Comparison of ENCODE assay signal across 16 cellular contexts in genomic region chr7:98086231-98086855, GRCh38. TPM values are rescaled to one million over a fixed set of nuclear protein-coding genes. Genes with fewer than 3 reads are reported as not detected.
A peak's percentile ranks its signal among the peaks of the same experiment; 100 is the strongest.
DNase-seq lines count a peak whose midpoint lies in the region; ATAC-seq and TF ChIP-seq lines count a peak whose summit lies in the region.
"Had no signal": no experiment of that assay in that cellular context is flagged by ENCODE, and none has a peak within 500 bp of the region (broad histone marks: within the 10 kb centered on the region; RNA-seq: fewer than 3 reads in every experiment).

No MANE protein-coding gene starts in this region.

- no peaks in the 10 kb centered on the region for H3K36me3 ChIP-seq in right lobe of liver
- H3K36me3 ChIP-seq: ascending aorta, thyroid gland had no signal

- no peaks in the 10 kb centered on the region for H3K9me3 Mint-ChIP-seq in MCF 10A (ENCODE audit: unreplicated experiment)
- H3K9me3 Mint-ChIP-seq: activated T-helper 2 cell treated with anti-CD3 and anti-CD28 coated beads, Interferon-gamma antibody, Interleukin-2, Interleukin-4, amounts not matched to agents 10 μg/mL and 5 μg/mL and 100 μg/mL, durations not matched to agents 14 hours and 24 hours and 36 hours had no signal

- TF ChIP-seq POLR2A in right lobe of liver (IDR thresholded peaks at IDR 0.05) = no peak

- 30% methylated on average over 3 of the region's 13 CpGs for WGBS in right lobe of liver (ENCODE audit: insufficient coverage, low coverage, low lambda C conversion rate, missing lambda C conversion rate)

- intact Hi-C loops in MCF 10A (cut with micrococcal nuclease) = no loop called here
- intact Hi-C loops in right lobe of liver (cut with DNase I) = no loop called here

- DNase-seq in LNCaP clone FGC (ENCODE audit: low read depth) (peak; percentile 99), MCF 10A (ENCODE audit: unreplicated experiment) (peak; percentile 79), right lobe of liver (peak; percentile 61 to 83 (median 73)), superior temporal gyrus (ENCODE audit: extremely low spot score) (no peak), GM10248 (ENCODE audit: extremely low spot score) (no peak)
- DNase-seq: DMS 273 treated with DMSO at 0.1 percent for 48 hours, mesendoderm, MV-4-11, T1000, thyroid gland had no signal

- no peaks in the 10 kb centered on the region for H3K4me1 ChIP-seq in right lobe of liver
- H3K4me1 ChIP-seq: ascending aorta, thyroid gland had no signal

- POLR2A ChIA-PET in MCF 10A (lab: Yijun Ruan, JAX) = interaction anchor here (0.8 to 1.8 kb wide), 11 partner anchors 9 to 271 kb away, joined by 3 to 13 read pairs (median 4); partner anchors contain the start of gene LMTK2
- POLR2A ChIA-PET in GM10248 (lab: Yijun Ruan, JAX) = no interaction called here

- H3K4me3 Mint-ChIP-seq in MCF 10A (ENCODE audit: unreplicated experiment) = no peak overlapping the region

- peaks cover 8% of the 10 kb centered on the region for H3K4me1 Mint-ChIP-seq in MCF 10A (ENCODE audit: insufficient read depth, unreplicated experiment)

- no peaks in the 10 kb centered on the region for H3K9me3 ChIP-seq in right lobe of liver
- H3K9me3 ChIP-seq: ascending aorta, thyroid gland had no signal

- BruUV-seq in MCF 10A (replicated peaks; lab: Mats Ljungman, UMichigan) = no TSS peak

- TF ChIP-seq CTCF in C4-2B (conservative IDR thresholded peaks at IDR 0.05) (no peak), LNCaP clone FGC (IDR thresholded peaks at IDR 0.05; ENCODE audit: control insufficient read depth, extremely low read depth, insufficient read depth) (no peak), MCF 10A (IDR thresholded peaks at IDR 0.05; ENCODE audit: unreplicated experiment) (no peak), right lobe of liver (IDR thresholded peaks at IDR 0.05) (no peak), GM10248 (IDR thresholded peaks at IDR 0.05; ENCODE audit: control extremely low read depth, extremely low read depth, low read depth, missing control alignments) (no peak)

- peak; percentile 61 to 95 (median 81) for ATAC-seq in right lobe of liver
- ATAC-seq in HG02870 (IDR thresholded peaks at IDR 0.05; ENCODE audit: unreplicated experiment) = no peak
- no peak for ATAC-seq in HG02973 (IDR thresholded peaks at IDR 0.05; ENCODE audit: unreplicated experiment)

- H3K27me3 Mint-ChIP-seq in MCF 10A (ENCODE audit: insufficient read depth, unreplicated experiment) = no peaks in the 10 kb centered on the region

- peak overlapping the region; percentile 91 for H3K27ac Mint-ChIP-seq in MCF 10A (ENCODE audit: low read depth, unreplicated experiment)
- H3K27ac Mint-ChIP-seq: activated T-helper 2 cell treated with anti-CD3 and anti-CD28 coated beads, Interferon-gamma antibody, Interleukin-2, Interleukin-4, amounts not matched to agents 10 μg/mL and 5 μg/mL and 100 μg/mL, durations not matched to agents 14 hours and 24 hours and 36 hours had no signal

- H3K36me3 Mint-ChIP-seq in MCF 10A (ENCODE audit: insufficient read depth, unreplicated experiment) = no peaks in the 10 kb centered on the region

- H3K4me3 ChIP-seq in LNCaP clone FGC (ENCODE audit: low read depth, low read length) = no peak overlapping the region
- no peak overlapping the region for H3K4me3 ChIP-seq in right lobe of liver
- H3K4me3 ChIP-seq: ascending aorta, dorsolateral prefrontal cortex, thyroid gland had no signal

- H3K27ac ChIP-seq in C4-2B (peak overlapping the region; percentile 92), right lobe of liver (no peak overlapping the region)
- H3K27ac ChIP-seq: ascending aorta, dorsolateral prefrontal cortex, thyroid gland had no signal

- H3K27me3 ChIP-seq in right lobe of liver = no peaks in the 10 kb centered on the region
- H3K27me3 ChIP-seq: ascending aorta, dorsolateral prefrontal cortex, thyroid gland had no signal

- CTCF ChIA-PET in MCF 10A (lab: Yijun Ruan, JAX) (interaction anchor here (0.6 to 2.9 kb wide), 7 partner anchors 11 to 282 kb away, joined by 3 to 15 read pairs (median 7); partner anchors contain the start of gene LMTK2), GM10248 (lab: Yijun Ruan, JAX) (interaction anchor here (1.1 kb wide), 2 partner anchors 11 to 83 kb away, joined by 3 read pairs; no protein-coding TSS in a partner anchor)

RNA-seq across cellular contexts. Expression of gene LMTK2, which starts 20.3 kb away (rescaled TPM):
- 16.8 and 21.6 TPM in 2 replicates for total RNA-seq in MCF 10A (2022)
- total RNA-seq in right lobe of liver = 10 to 100 TPM in 5 of 6 experiments, 1 to 10 TPM in 1; 9.4 to 16.7 (median 13.9) TPM

Comparison
In these comparisons a context has a peak if more than half of its experiments do, and no peak if none do; other contexts are left out.
1. DNase-seq: peak in LNCaP clone FGC (single experiment), MCF 10A (single experiment) and right lobe of liver (3 of 3); none in superior temporal gyrus (single experiment) and GM10248 (single experiment).
2. ATAC-seq: peak in right lobe of liver (4 of 4); none in HG02870 (single experiment) and HG02973 (single experiment).